23 cellular contexts compared by ENCODE assay signal in the genomic region with DNA sequence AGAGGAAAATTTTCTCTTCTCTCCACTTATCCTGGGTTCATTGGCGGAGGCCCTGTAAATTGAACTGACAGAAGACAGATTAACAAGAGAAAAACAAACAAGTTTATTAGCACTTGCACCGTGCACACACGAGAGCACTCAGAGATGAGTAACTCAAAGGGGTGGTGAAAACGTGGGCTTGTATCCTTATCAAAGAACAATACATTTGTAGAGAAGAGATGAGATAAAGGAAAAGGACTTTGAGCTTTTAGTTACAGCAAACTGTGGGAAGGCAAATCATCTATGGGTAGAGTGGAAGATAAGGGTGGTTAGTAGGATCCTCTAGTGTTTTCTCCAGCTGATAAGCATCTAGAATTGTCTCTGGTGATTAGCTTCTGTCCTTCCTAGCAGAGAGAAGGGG. TPM values are rescaled to one million over a fixed set of nuclear protein-coding genes. Genes with fewer than 3 reads are reported as not detected.
A peak's percentile ranks its signal among the peaks of the same experiment; 100 is the strongest.
DNase-seq lines count a peak whose midpoint lies in the region; ATAC-seq and TF ChIP-seq lines count a peak whose summit lies in the region.
"Had no signal": no experiment of that assay in that cellular context is flagged by ENCODE, and none has a peak within 500 bp of the region (broad histone marks: within the 10 kb centered on the region; RNA-seq: fewer than 3 reads in every experiment).

No MANE protein-coding gene starts in this region.

- H3K27me3 ChIP-seq in mesendoderm (ENCODE audit: insufficient read depth, low read length, poor library complexity) (no peaks in the 10 kb centered on the region), transverse colon (no peaks in the 10 kb centered on the region)

- in situ Hi-C loops in transverse colon (cut with MboI; ENCODE audit: low pct_ligation_motif_present in 1 of 4, low pct_unique_long_range_greater_than_20kb in 1 of 4, low sequenced_read_pairs in 3 of 4), result no loop called here

- no peaks in the 10 kb centered on the region for H3K9me3 Mint-ChIP-seq in activated CD4-positive, alpha-beta T cell treated with anti-CD3 and anti-CD28 coated beads, Interleukin-2, amount 10 ng/mL, durations not matched to agents 24 days and 14 days
- H3K9me3 Mint-ChIP-seq: activated naive CD8-positive, alpha-beta T cell treated with anti-CD3 and anti-CD28 coated beads, Interleukin-2, amount 10 ng/mL, durations not matched to agents 7 days and 5 days; activated T-cell treated with anti-CD3 and anti-CD28 coated beads, Interleukin-2, amount 50 U/mL, for 24 hours; T-helper 1 cell treated with Interleukin-12 subunit alpha and Interleukin-12 subunit beta and Interleukin-4 antibody, amounts not matched to agents 30 μg/mL and 1 μg/mL, for 36 hours had no signal

- no CpG with 5 or more reads among the region's 4 CpGs for WGBS in mesendoderm (ENCODE audit: extremely low coverage, insufficient coverage, low lambda C conversion rate)
- WGBS in transverse colon (ENCODE audit: low coverage in 1 of 2), 2 donors, result 12 to 30% methylated on average over 4 of the region's 4 CpGs

- no peak overlapping the region for H3K23ac ChIP-seq in mesendoderm (ENCODE audit: low read length)

- no peak overlapping the region for H3K27ac ChIP-seq in mesendoderm (ENCODE audit: low read depth, low read length)
- no peak overlapping the region for H3K27ac ChIP-seq in transverse colon
- H3K27ac ChIP-seq: coronary artery, esophagus muscularis mucosa had no signal

- H2BK5ac ChIP-seq in mesendoderm (ENCODE audit: low read length), result no peak overlapping the region

- no peaks in the 10 kb centered on the region for H3K4me1 Mint-ChIP-seq in activated CD4-positive, alpha-beta T cell treated with anti-CD3 and anti-CD28 coated beads, Interleukin-2, amount 10 ng/mL, durations not matched to agents 24 days and 14 days
- H3K4me1 Mint-ChIP-seq: activated CD4-positive, alpha-beta T cell treated with anti-CD3 and anti-CD28 coated beads for 36 hours; activated naive CD8-positive, alpha-beta T cell treated with anti-CD3 and anti-CD28 coated beads, Interleukin-2, amount 10 ng/mL, durations not matched to agents 7 days and 5 days had no signal

- H3K36me3 ChIP-seq in mesendoderm (ENCODE audit: control insufficient read depth, insufficient read depth, low read length) (no peaks in the 10 kb centered on the region), transverse colon (no peaks in the 10 kb centered on the region)
- H3K36me3 ChIP-seq: esophagus muscularis mucosa had no signal

- no peak for TF ChIP-seq EP300 in transverse colon (IDR thresholded peaks at IDR 0.05; ENCODE audit: low read depth)

- H3K4me2 ChIP-seq in mesendoderm (ENCODE audit: low read length), result no peak overlapping the region

- no peak overlapping the region for H2AK5ac ChIP-seq in mesendoderm (ENCODE audit: low read length)

- H3K56ac ChIP-seq in mesendoderm (ENCODE audit: low read length), result no peak overlapping the region

- H3K27me3 Mint-ChIP-seq in activated CD4-positive, alpha-beta T cell treated with anti-CD3 and anti-CD28 coated beads, Interleukin-2, amount 10 ng/mL, durations not matched to agents 24 days and 14 days, result peaks cover 43% of the 10 kb centered on the region

- TF ChIP-seq POLR2A in transverse colon (IDR thresholded peaks at IDR 0.05), result no peak

- H3K79me1 ChIP-seq in mesendoderm (ENCODE audit: low read length), result no peaks in the 10 kb centered on the region

- peaks cover 9% of the 10 kb centered on the region for H3K4me1 ChIP-seq in mesendoderm (ENCODE audit: control insufficient read depth, low read depth, low read length)
- peaks cover 0 to 16% (median 0%) of the 10 kb centered on the region in 4 donors for H3K4me1 ChIP-seq in transverse colon
- H3K4me1 ChIP-seq: esophagus muscularis mucosa had no signal

- no peak overlapping the region for H3K4ac ChIP-seq in mesendoderm (ENCODE audit: low read depth, low read length)

- TF ChIP-seq CTCF in transverse colon (IDR thresholded peaks at IDR 0.05), result no peak

- DNase-seq in SHP77 treated with DMSO at 0.1 percent for 48 hours (lab: John Stamatoyannopoulos, UW) (peak; percentile 13), SHP77 (lab: John Stamatoyannopoulos, UW) (no peak), HEK293T (ENCODE audit: extremely low spot score) (no peak), NCI-H69 (lab: John Stamatoyannopoulos, UW) (peak; percentile 13), mesendoderm (peak; percentile 85), transverse colon (no peak)
- no peak for DNase-seq in activated CD4-positive, alpha-beta T cell treated with anti-CD3 and anti-CD28 coated beads, Interleukin-2, amount 10 ng/mL, durations not matched to agents 24 days and 14 days
- DNase-seq: activated CD4-positive, alpha-beta T cell treated with anti-CD3 and anti-CD28 coated beads for 36 hours; activated CD8-positive, alpha-beta memory T cell treated with anti-CD3 and anti-CD28 coated beads for 24 hours; activated gamma-delta T cell; activated naive CD8-positive, alpha-beta T cell treated with anti-CD3 and anti-CD28 coated beads, Interleukin-2, amount 10 ng/mL, durations not matched to agents 7 days and 5 days; activated T-cell treated with anti-CD3 and anti-CD28 coated beads, Interleukin-2, amount 50 U/mL, for 24 hours; COR-L47; foreskin melanocyte; Karpas-422; NCI-H524; stimulated activated naive CD4-positive, alpha-beta T cell treated with Interleukin-2 at 50 U/mL for 16 hours had no signal

- intact Hi-C loops in activated CD4-positive, alpha-beta T cell treated with anti-CD3 and anti-CD28 coated beads, Interleukin-2, amount 10 ng/mL, durations not matched to agents 24 days and 14 days (cut with micrococcal nuclease), result no loop called here
- intact Hi-C loops in transverse colon (cut with DNase I; ENCODE audit: low total_unique reads), result no loop called here

- H4K5ac ChIP-seq in mesendoderm (ENCODE audit: low read length), result no peak overlapping the region

- POLR2A ChIA-PET in HEK293T (lab: Yijun Ruan, JAX), result no interaction called here

- CTCF ChIA-PET in HEK293T (lab: Yijun Ruan, JAX), result interaction anchor here (0.7 kb wide), 2 partner anchors 8 to 472 kb away, joined by 3 read pairs; no protein-coding TSS in a partner anchor

- no peak overlapping the region for H3K4me3 Mint-ChIP-seq in activated CD4-positive, alpha-beta T cell treated with anti-CD3 and anti-CD28 coated beads, Interleukin-2, amount 10 ng/mL, durations not matched to agents 24 days and 14 days
- H3K4me3 Mint-ChIP-seq: activated CD4-positive, alpha-beta T cell treated with anti-CD3 and anti-CD28 coated beads for 36 hours; activated naive CD8-positive, alpha-beta T cell treated with anti-CD3 and anti-CD28 coated beads, Interleukin-2, amount 10 ng/mL, durations not matched to agents 7 days and 5 days; activated T-cell treated with anti-CD3 and anti-CD28 coated beads, Interleukin-2, amount 50 U/mL, for 24 hours; T-helper 1 cell treated with Interleukin-12 subunit alpha and Interleukin-12 subunit beta and Interleukin-4 antibody, amounts not matched to agents 30 μg/mL and 1 μg/mL, for 36 hours had no signal

- no peak overlapping the region for H2BK120ac ChIP-seq in mesendoderm (ENCODE audit: low read depth, low read length)

- peak overlapping the region; percentile 90 for H3K18ac ChIP-seq in mesendoderm (ENCODE audit: low read length)

- no peak overlapping the region for H3K9ac ChIP-seq in mesendoderm (ENCODE audit: low read length)

- no peak overlapping the region for H3K27ac Mint-ChIP-seq in activated CD4-positive, alpha-beta T cell treated with anti-CD3 and anti-CD28 coated beads, Interleukin-2, amount 10 ng/mL, durations not matched to agents 24 days and 14 days
- H3K27ac Mint-ChIP-seq: activated CD4-positive, alpha-beta T cell treated with anti-CD3 and anti-CD28 coated beads for 36 hours; activated naive CD8-positive, alpha-beta T cell treated with anti-CD3 and anti-CD28 coated beads, Interleukin-2, amount 10 ng/mL, durations not matched to agents 7 days and 5 days; activated T-cell treated with anti-CD3 and anti-CD28 coated beads, Interleukin-2, amount 50 U/mL, for 24 hours; progenitor cell of endocrine pancreas; T-helper 1 cell treated with Interleukin-12 subunit alpha and Interleukin-12 subunit beta and Interleukin-4 antibody, amounts not matched to agents 30 μg/mL and 1 μg/mL, for 36 hours had no signal

- H3K36me3 Mint-ChIP-seq in activated CD4-positive, alpha-beta T cell treated with anti-CD3 and anti-CD28 coated beads, Interleukin-2, amount 10 ng/mL, durations not matched to agents 24 days and 14 days (ENCODE audit: low read depth), result no peaks in the 10 kb centered on the region
- H3K36me3 Mint-ChIP-seq: activated naive CD8-positive, alpha-beta T cell treated with anti-CD3 and anti-CD28 coated beads, Interleukin-2, amount 10 ng/mL, durations not matched to agents 7 days and 5 days had no signal

- H3K79me2 ChIP-seq in mesendoderm (ENCODE audit: control insufficient read depth, insufficient read depth, low read length), result no peaks in the 10 kb centered on the region

- no peak overlapping the region for H2BK15ac ChIP-seq in mesendoderm (replicated peaks; ENCODE audit: low read depth)

- no peak overlapping the region for H4K8ac ChIP-seq in mesendoderm (ENCODE audit: low read depth, low read length)

- ATAC-seq in HG02623 (IDR thresholded peaks at IDR 0.05; ENCODE audit: unreplicated experiment), result no peak
- ATAC-seq: activated CD4-positive, alpha-beta T cell treated with anti-CD3 and anti-CD28 coated beads for 36 hours; HCT116 had no signal

- H3K9me3 ChIP-seq in transverse colon, result no peaks in the 10 kb centered on the region
- H3K9me3 ChIP-seq: esophagus muscularis mucosa had no signal

- H3K4me3 ChIP-seq in mesendoderm (ENCODE audit: low read length) (no peak overlapping the region), transverse colon (no peak overlapping the region)
- H3K4me3 ChIP-seq: coronary artery, esophagus muscularis mucosa had no signal

TF ChIP-seq in HEK293T, 16 proteins besides CTCF, POLR2A, EP300 and RAD21:
- TF ChIP-seq HDGF (IDR thresholded peaks at IDR 0.05; ENCODE audit: borderline replicate concordance), result no peak
- TF ChIP-seq FOXK2 (IDR thresholded peaks at IDR 0.05), result no peak
- no peak for TF ChIP-seq LEF1 (IDR thresholded peaks at IDR 0.05; ENCODE audit: borderline replicate concordance)
- TF ChIP-seq, protein P1, sequence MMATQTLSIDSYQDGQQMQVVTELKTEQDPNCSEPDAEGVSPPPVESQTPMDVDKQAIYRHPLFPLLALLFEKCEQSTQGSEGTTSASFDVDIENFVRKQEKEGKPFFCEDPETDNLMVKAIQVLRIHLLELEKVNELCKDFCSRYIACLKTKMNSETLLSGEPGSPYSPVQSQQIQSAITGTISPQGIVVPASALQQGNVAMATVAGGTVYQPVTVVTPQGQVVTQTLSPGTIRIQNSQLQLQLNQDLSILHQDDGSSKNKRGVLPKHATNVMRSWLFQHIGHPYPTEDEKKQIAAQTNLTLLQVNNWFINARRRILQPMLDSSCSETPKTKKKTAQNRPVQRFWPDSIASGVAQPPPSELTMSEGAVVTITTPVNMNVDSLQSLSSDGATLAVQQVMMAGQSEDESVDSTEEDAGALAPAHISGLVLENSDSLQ (IDR thresholded peaks at IDR 0.05), result peak; percentile 28; the same call in 1 of the 2 replicates
- TF ChIP-seq L3MBTL2 (conservative IDR thresholded peaks at IDR 0.05), result no peak
- TF ChIP-seq ZNF384 (IDR thresholded peaks at IDR 0.05), result no peak
TF ChIP-seq in HEK293T: peak in this region for 1.

RNA-seq across cellular contexts. Expression of a gene that starts 44.4 kb away (rescaled TPM):
- 24.3 TPM for polyA plus RNA-seq in mesendoderm (2013, experiment 1 of 2)
- 22.3 TPM for polyA plus RNA-seq in mesendoderm (2013, experiment 2 of 2)
- total RNA-seq in activated CD4-positive, alpha-beta T cell treated with anti-CD3 and anti-CD28 coated beads, Interleukin-2, amount 10 ng/mL, durations not matched to agents 24 days and 14 days, result 0.40 and 0.43 TPM in 2 replicates
- 10 to 100 TPM in 2 of 4 donors, 1 to 10 TPM in 2; 4.2 to 23.2 (median 11.2) TPM for total RNA-seq in transverse colon
- total RNA-seq: activated CD4-positive, alpha-beta T cell treated with anti-CD3 and anti-CD28 coated beads for 36 hours had no signal

Comparison
In these comparisons a context has a peak if more than half of its experiments do, and no peak if none do; other contexts are left out.
1. DNase-seq: peak in SHP77 treated with DMSO at 0.1 percent for 48 hours (single experiment), NCI-H69 (single experiment) and mesendoderm (single experiment); none in SHP77 (0 of 2), HEK293T (single experiment), activated CD4-positive, alpha-beta T cell treated with anti-CD3 and anti-CD28 coated beads, Interleukin-2, amount 10 ng/mL, durations not matched to agents 24 days and 14 days (single experiment) and transverse colon (single experiment).